8 cellular contexts compared by ENCODE assay signal in the genomic region with DNA sequence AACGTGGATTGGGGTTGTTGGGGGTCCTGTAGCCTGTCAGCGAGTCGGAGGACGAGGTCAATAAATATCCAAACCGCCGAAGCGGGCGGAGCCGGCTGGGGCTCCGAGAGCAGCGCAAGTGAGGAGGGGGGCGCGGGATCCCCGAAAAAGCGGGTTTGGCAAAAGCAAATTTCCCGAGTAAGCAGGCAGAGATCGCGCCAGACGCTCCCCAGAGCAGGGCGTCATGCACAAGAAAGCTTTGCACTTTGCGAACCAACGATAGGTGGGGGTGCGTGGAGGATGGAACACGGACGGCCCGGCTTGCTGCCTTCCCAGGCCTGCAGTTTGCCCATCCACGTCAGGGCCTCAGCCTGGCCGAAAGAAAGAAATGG. TPM values are rescaled to one million over a fixed set of nuclear protein-coding genes. Genes with fewer than 3 reads are reported as not detected.
A peak's percentile ranks its signal among the peaks of the same experiment; 100 is the strongest.
DNase-seq lines count a peak whose midpoint lies in the region; ATAC-seq and TF ChIP-seq lines count a peak whose summit lies in the region.

No MANE protein-coding gene starts in this region.

- DNase-seq in AG10803 (ENCODE audit: low read depth), result peak; percentile 54
- peak; percentile 83 for DNase-seq in GM23248
- peak; percentile 57 for DNase-seq in T follicular helper cell (ENCODE audit: low read depth)
- peak; percentile 68 for DNase-seq in colonic mucosa
- peak; percentile 59 for DNase-seq in medulla oblongata (ENCODE audit: extremely low spot score)

- H3K27ac ChIP-seq in GM23248 (peak overlapping the region; percentile 91), colonic mucosa (peak overlapping the region; percentile 97), stomach smooth muscle (ENCODE audit: low read length) (peak overlapping the region; percentile 89)

- peaks cover 16% of the 10 kb centered on the region for H3F3A ChIP-seq in GM23248 (ENCODE audit: insufficient read depth)

- no peaks in the 10 kb centered on the region for H3K9me2 ChIP-seq in GM23248 (ENCODE audit: insufficient read depth)

- H3K27me3 ChIP-seq in GM23248 (replicated peaks; ENCODE audit: insufficient read depth) (no peaks in the 10 kb centered on the region), colonic mucosa (no peaks in the 10 kb centered on the region), stomach smooth muscle (ENCODE audit: control insufficient read depth in 1 of 2, insufficient read depth in 2 of 2, low read length in 2 of 2) (no peaks in the 10 kb centered on the region)

- 0 out of 2 replicates have a peak overlapping the region, but pooled peaks have one; percentile 26 for H2AFZ ChIP-seq in GM23248

- peaks cover 5% of the 10 kb centered on the region; the same call in 1 of the 2 replicates for H3K4me1 ChIP-seq in GM23248 (ENCODE audit: insufficient read depth)
- peaks cover 8% of the 10 kb centered on the region for H3K4me1 ChIP-seq in colonic mucosa
- H3K4me1 ChIP-seq in stomach smooth muscle (ENCODE audit: control insufficient read depth, insufficient read depth, low read length), result peaks cover 64% of the 10 kb centered on the region

- intact Hi-C loops in colonic mucosa (cut with DNase I), result loop anchor here (5.0 kb wide), 2 partner anchors 53 to 78 kb away; a partner anchor contains a TSS

- H3K4me3 ChIP-seq in AG10803 (ENCODE audit: low read length) (peak overlapping the region; percentile 58), GM23248 (peak overlapping the region; percentile 77), colonic mucosa (peak overlapping the region; percentile 77), stomach smooth muscle (ENCODE audit: low read length in 2 of 2) (peak overlapping the region; percentile 73 to 75)

- H3K36me3 ChIP-seq in GM23248 (ENCODE audit: low read depth) (no peaks in the 10 kb centered on the region), colonic mucosa (no peaks in the 10 kb centered on the region), stomach smooth muscle (ENCODE audit: control insufficient read depth in 2 of 2, insufficient read depth in 2 of 2, low read length in 2 of 2) (peaks cover 9 to 21% of the 10 kb centered on the region in 2 donors)

- peaks cover 18% of the 10 kb centered on the region; the same call in 1 of the 2 replicates for H3K79me2 ChIP-seq in GM23248 (ENCODE audit: insufficient read depth)

- no peak for TF ChIP-seq CTCF in AG10803 (conservative IDR thresholded peaks at IDR 0.05; ENCODE audit: low read length)
- no peak for TF ChIP-seq CTCF in colonic mucosa (IDR thresholded peaks at IDR 0.05)

- WGBS in GM23248 (ENCODE audit: low coverage in 1 of 2, low lambda C conversion rate in 2 of 2, missing lambda C conversion rate in 2 of 2), 2 experiments, result 1% methylated on average over 27 to 28 of the region's 28 CpGs

- no peaks in the 10 kb centered on the region for H3K9me3 ChIP-seq in GM23248 (ENCODE audit: low read depth)
- H3K9me3 ChIP-seq in colonic mucosa, result no peaks in the 10 kb centered on the region
- no peaks in the 10 kb centered on the region for H3K9me3 ChIP-seq in stomach smooth muscle (ENCODE audit: control insufficient read depth in 2 of 2, low read length in 2 of 2)

- ATAC-seq in GM19463 (IDR thresholded peaks at IDR 0.05; ENCODE audit: unreplicated experiment), result no peak
- no peak for ATAC-seq in GM21529 (IDR thresholded peaks at IDR 0.05; ENCODE audit: unreplicated experiment)

- H3K9ac ChIP-seq in GM23248 (peak overlapping the region; percentile 84), colonic mucosa (ENCODE audit: low read depth in 2 of 2, low read length in 2 of 2) (peak overlapping the region; percentile 63 to 94), stomach smooth muscle (ENCODE audit: low read length in 2 of 2) (peak overlapping the region; percentile 41 to 74)

- peak overlapping the region; percentile 99 for H3K4me2 ChIP-seq in GM23248 (ENCODE audit: unreplicated experiment)

- in situ Hi-C loops in GM23248 (cut with MboI), result no loop called here

- H4K20me1 ChIP-seq in GM23248 (ENCODE audit: insufficient read depth), result no peaks in the 10 kb centered on the region

RNA-seq across cellular contexts. Expression of a gene that starts 0.8 kb away (rescaled TPM):
- total RNA-seq in GM23248 (2014; rRNA removed; shearing (Covaris generic)), result 14.4 and 16.8 TPM in 2 replicates
- polyA plus RNA-seq in GM23248 (2016; fragmentation: Nextera tagmentation; extraction: Ambion mirVana), result 6.1 and 8.2 TPM in 2 replicates
- total RNA-seq in colonic mucosa, result 10 to 100 TPM; 11.0 to 15.8 TPM

RNA-seq across cellular contexts. Expression of a gene that starts 12.5 kb away (rescaled TPM):
- 26.6 and 34.4 TPM in 2 replicates for total RNA-seq in GM23248 (2014; rRNA removed; shearing (Covaris generic))
- 13.0 and 15.3 TPM in 2 replicates for polyA plus RNA-seq in GM23248 (2016; fragmentation: Nextera tagmentation; extraction: Ambion mirVana)
- total RNA-seq in colonic mucosa, result 10 to 100 TPM; 30.6 to 36.0 TPM

RNA-seq across cellular contexts. Expression of a gene that starts 22.8 kb away (rescaled TPM):
- total RNA-seq in GM23248 (2014; rRNA removed; shearing (Covaris generic)), result 32.2 and 32.6 TPM in 2 replicates
- polyA plus RNA-seq in GM23248 (2016; fragmentation: Nextera tagmentation; extraction: Ambion mirVana), result 11.5 and 14.5 TPM in 2 replicates
- 10 to 100 TPM; 29.1 to 43.6 TPM for total RNA-seq in colonic mucosa

RNA-seq across cellular contexts. Expression of a gene that starts 36.6 kb away (rescaled TPM):
- total RNA-seq in GM23248 (2014; rRNA removed; shearing (Covaris generic)), result not detected in 2 replicates
- polyA plus RNA-seq in GM23248 (2016; fragmentation: Nextera tagmentation; extraction: Ambion mirVana), result not detected in 2 replicates
- total RNA-seq in colonic mucosa, result not detected

RNA-seq across cellular contexts. Expression of a gene that starts 39.1 kb away (rescaled TPM):
- total RNA-seq in GM23248 (2014; rRNA removed; shearing (Covaris generic)), result 6.3 and 9.1 TPM in 2 replicates
- polyA plus RNA-seq in GM23248 (2016; fragmentation: Nextera tagmentation; extraction: Ambion mirVana), result 3.1 and 3.3 TPM in 2 replicates
- 10 to 100 TPM; 28.3 to 28.8 TPM for total RNA-seq in colonic mucosa
